Comparison of ENCODE assay signal across 20 cellular contexts in the genomic region with DNA sequence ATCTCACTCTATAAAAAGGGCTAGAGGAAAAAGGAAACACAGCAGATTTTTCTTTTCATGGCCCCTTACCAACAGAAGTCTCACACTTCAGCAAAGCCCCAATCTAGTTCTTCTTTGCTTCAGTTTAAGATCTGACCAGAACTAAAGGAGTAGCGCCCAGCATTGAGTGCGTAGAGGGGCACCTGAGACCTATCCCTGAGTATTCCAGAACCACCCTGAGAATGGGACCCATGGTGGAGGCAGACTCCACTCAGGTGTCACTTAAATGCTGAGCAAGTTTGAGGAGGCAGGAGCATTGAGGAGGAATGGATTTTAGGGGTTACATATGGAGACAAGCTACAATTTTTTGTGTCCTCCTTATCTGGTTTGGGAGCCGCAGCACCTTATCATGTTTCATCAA. TPM values are rescaled to one million over a fixed set of nuclear protein-coding genes. Genes with fewer than 3 reads are reported as not detected.
DNase-seq lines count a peak whose midpoint lies in the region; ATAC-seq and TF ChIP-seq lines count a peak whose summit lies in the region.
"Had no signal": no experiment of that assay in that cellular context is flagged by ENCODE, and none has a peak within 500 bp of the region (broad histone marks: within the 10 kb centered on the region; RNA-seq: fewer than 3 reads in every experiment).

No MANE protein-coding gene starts in this region.

- peaks cover 51% of the 10 kb centered on the region for H4K20me1 ChIP-seq in GM23338 (replicated peaks; ENCODE audit: insufficient read depth)

- H3K79me2 ChIP-seq in GM23338 (replicated peaks; ENCODE audit: insufficient read depth), result no peaks in the 10 kb centered on the region

- H3K36me3 ChIP-seq in GM23338 (ENCODE audit: insufficient read depth), result no peaks in the 10 kb centered on the region; the same call in 1 of the 2 replicates
- no peaks in the 10 kb centered on the region for H3K36me3 ChIP-seq in tibial artery
- H3K36me3 ChIP-seq: BE2C had no signal

- H3K9me3 Mint-ChIP-seq in GM23338, result no peaks in the 10 kb centered on the region; the same call in 1 of the 3 replicates
- H3K9me3 Mint-ChIP-seq in central memory CD8-positive, alpha-beta T cell, result no peaks in the 10 kb centered on the region
- H3K9me3 Mint-ChIP-seq in nephron, result no peaks in the 10 kb centered on the region
- no peaks in the 10 kb centered on the region for H3K9me3 Mint-ChIP-seq in activated T-helper 2 cell treated with anti-CD3 and anti-CD28 coated beads, Interferon-gamma antibody, Interleukin-2, Interleukin-4, amounts not matched to agents 10 μg/mL and 5 μg/mL and 100 μg/mL, durations not matched to agents 14 hours and 24 hours and 36 hours

- H3K27me3 ChIP-seq in GM23338 (ENCODE audit: insufficient read depth) (peaks cover 100% of the 10 kb centered on the region), tibial artery (no peaks in the 10 kb centered on the region)

- TF ChIP-seq CTCF in GM23338 (conservative IDR thresholded peaks at IDR 0.05; ENCODE audit: low read depth in 2 of 2), result no peak
- no peak for TF ChIP-seq CTCF in nephron (IDR thresholded peaks at IDR 0.05; ENCODE audit: unreplicated experiment in 3 of 3)
- no peak for TF ChIP-seq CTCF in tibial artery (IDR thresholded peaks at IDR 0.05)

- H3K9me2 ChIP-seq in GM23338 (ENCODE audit: insufficient read depth), result no peaks in the 10 kb centered on the region

- ATAC-seq in GM23338, result no peak
- no peak for ATAC-seq in central memory CD8-positive, alpha-beta T cell (replicated peaks; ENCODE audit: extremely low read depth, poor library complexity, severe bottlenecking)
- ATAC-seq: HepG2 had no signal

- H3K36me3 Mint-ChIP-seq in GM23338 (ENCODE audit: low read depth) (no peaks in the 10 kb centered on the region), nephron (ENCODE audit: low read depth) (no peaks in the 10 kb centered on the region)
- peaks cover 24% of the 10 kb centered on the region for H3K36me3 Mint-ChIP-seq in central memory CD8-positive, alpha-beta T cell (ENCODE audit: insufficient read depth)
- H3K36me3 Mint-ChIP-seq in activated T-helper 2 cell treated with anti-CD3 and anti-CD28 coated beads, Interferon-gamma antibody, Interleukin-2, Interleukin-4, amounts not matched to agents 10 μg/mL and 5 μg/mL and 100 μg/mL, durations not matched to agents 14 hours and 24 hours and 36 hours (ENCODE audit: low read depth), result peaks cover 2% of the 10 kb centered on the region
- H3K36me3 Mint-ChIP-seq: CD4-positive, CD25-positive, alpha-beta regulatory T cell; CD8-positive, alpha-beta memory T cell had no signal

- H3K27ac Mint-ChIP-seq in GM23338 (no peak overlapping the region), nephron (no peak overlapping the region)
- H3K27ac Mint-ChIP-seq in central memory CD8-positive, alpha-beta T cell (ENCODE audit: low read depth), result peak overlapping the region; percentile 48
- no peak overlapping the region for H3K27ac Mint-ChIP-seq in activated T-helper 2 cell treated with anti-CD3 and anti-CD28 coated beads, Interferon-gamma antibody, Interleukin-2, Interleukin-4, amounts not matched to agents 10 μg/mL and 5 μg/mL and 100 μg/mL, durations not matched to agents 14 hours and 24 hours and 36 hours
- H3K27ac Mint-ChIP-seq: CD4-positive, CD25-positive, alpha-beta regulatory T cell; H9 had no signal

- no peak overlapping the region for H3K4me2 ChIP-seq in GM23338

- H2AFZ ChIP-seq in GM23338, result no peak overlapping the region

- H3K27me3 Mint-ChIP-seq in GM23338 (ENCODE audit: insufficient read depth, low read depth, poor library complexity), result peaks cover 99% of the 10 kb centered on the region
- H3K27me3 Mint-ChIP-seq in central memory CD8-positive, alpha-beta T cell, result peaks cover 93% of the 10 kb centered on the region
- peaks cover 100% of the 10 kb centered on the region for H3K27me3 Mint-ChIP-seq in nephron (ENCODE audit: low read depth)
- H3K27me3 Mint-ChIP-seq in activated T-helper 2 cell treated with anti-CD3 and anti-CD28 coated beads, Interferon-gamma antibody, Interleukin-2, Interleukin-4, amounts not matched to agents 10 μg/mL and 5 μg/mL and 100 μg/mL, durations not matched to agents 14 hours and 24 hours and 36 hours (ENCODE audit: low read depth), result peaks cover 83% of the 10 kb centered on the region

- H3K4me3 ChIP-seq in GM23338 (no peak overlapping the region), tibial artery (no peak overlapping the region)

- intact Hi-C loops in tibial artery (cut with DNase I; ENCODE audit: low total_unique reads), result loop anchor here (10.0 kb wide), 1 partner anchor 394 kb away; a partner anchor contains a TSS
- intact Hi-C loops in activated T-helper 2 cell treated with anti-CD3 and anti-CD28 coated beads, Interferon-gamma antibody, Interleukin-2, Interleukin-4, amounts not matched to agents 10 μg/mL and 5 μg/mL and 100 μg/mL, durations not matched to agents 14 hours and 24 hours and 36 hours (cut with micrococcal nuclease), result loop anchor here (5.0 kb wide), 1 partner anchor 34 kb away; a partner anchor contains a TSS

- peaks cover 36% of the 10 kb centered on the region for H3F3A ChIP-seq in GM23338 (replicated peaks; ENCODE audit: low read depth)

- H3K9me3 ChIP-seq in tibial artery, result no peaks in the 10 kb centered on the region
- H3K9me3 ChIP-seq: BE2C had no signal

- H3K27ac ChIP-seq in GM23338 (ENCODE audit: low read depth) (no peak overlapping the region), tibial artery (peak overlapping the region; percentile 93 to 98)

- H3K4me1 ChIP-seq in GM23338 (ENCODE audit: insufficient read depth) (peaks cover 13% of the 10 kb centered on the region; the same call in 1 of the 2 replicates), tibial artery (peaks cover 0 to 49% (median 32%) of the 10 kb centered on the region in 4 donors)

- H3K4me3 Mint-ChIP-seq in GM23338, result no peak overlapping the region
- no peak overlapping the region for H3K4me3 Mint-ChIP-seq in central memory CD8-positive, alpha-beta T cell
- peak overlapping the region in 2 of 3 experiments; percentile 31 to 48 for H3K4me3 Mint-ChIP-seq in nephron
- no peak overlapping the region for H3K4me3 Mint-ChIP-seq in activated T-helper 2 cell treated with anti-CD3 and anti-CD28 coated beads, Interferon-gamma antibody, Interleukin-2, Interleukin-4, amounts not matched to agents 10 μg/mL and 5 μg/mL and 100 μg/mL, durations not matched to agents 14 hours and 24 hours and 36 hours (ENCODE audit: low read depth)
- H3K4me3 Mint-ChIP-seq: CD4-positive, CD25-positive, alpha-beta regulatory T cell; H9 had no signal

- DNase-seq in GM23338 (ENCODE audit: low spot score) (no peak), tibial artery (no peak), T1000 (lab: John Stamatoyannopoulos, UW) (no peak), DMS153 treated with DMSO at 0.1 percent for 48 hours (lab: John Stamatoyannopoulos, UW; ENCODE audit: unreplicated experiment) (no peak)
- DNase-seq in central memory CD8-positive, alpha-beta T cell (ENCODE audit: low spot score in 2 of 2), result no peak
- no peak for DNase-seq in activated T-helper 2 cell treated with anti-CD3 and anti-CD28 coated beads, Interferon-gamma antibody, Interleukin-2, Interleukin-4, amounts not matched to agents 10 μg/mL and 5 μg/mL and 100 μg/mL, durations not matched to agents 14 hours and 24 hours and 36 hours (ENCODE audit: low spot score)
- DNase-seq: BE2C; C1 segment of cervical spinal cord; CD4-positive, CD25-positive, alpha-beta regulatory T cell; CD8-positive, alpha-beta memory T cell; COR-L47; DMS 273 treated with DMSO at 0.1 percent for 48 hours; DMS79; GDM1; GOT3; H9 had no signal

- H3K4me1 Mint-ChIP-seq in GM23338 (peaks cover 21% of the 10 kb centered on the region), nephron (peaks cover 39% of the 10 kb centered on the region)
- H3K4me1 Mint-ChIP-seq in central memory CD8-positive, alpha-beta T cell, result peaks cover 29% of the 10 kb centered on the region
- peaks cover 6% of the 10 kb centered on the region for H3K4me1 Mint-ChIP-seq in activated T-helper 2 cell treated with anti-CD3 and anti-CD28 coated beads, Interferon-gamma antibody, Interleukin-2, Interleukin-4, amounts not matched to agents 10 μg/mL and 5 μg/mL and 100 μg/mL, durations not matched to agents 14 hours and 24 hours and 36 hours (ENCODE audit: low read depth)

TF ChIP-seq in GM23338, 12 proteins besides CTCF, POLR2A, EP300 and RAD21 (continues in another document):
- no peak for TF ChIP-seq POLR2AphosphoS5 (IDR thresholded peaks at IDR 0.05; ENCODE audit: low read depth)

RNA-seq across cellular contexts. Expression of a gene that starts 1.8 kb away (rescaled TPM):
- total RNA-seq in GM23338 (2014; rRNA removed; shearing (Covaris generic)), result not detected in 2 replicates
- not detected in 2 replicates for polyA plus RNA-seq in GM23338 (2016; fragmentation: Nextera tagmentation; extraction: Ambion mirVana)
- total RNA-seq in activated T-helper 2 cell treated with anti-CD3 and anti-CD28 coated beads, Interferon-gamma antibody, Interleukin-2, Interleukin-4, amounts not matched to agents 10 μg/mL and 5 μg/mL and 100 μg/mL, durations not matched to agents 14 hours and 24 hours and 36 hours, result not detected in 2 replicates
- total RNA-seq: CD4-positive, CD25-positive, alpha-beta regulatory T cell; CD8-positive, alpha-beta memory T cell; H9; HepG2 had no signal
- polyA plus RNA-seq: CD4-positive, CD25-positive, alpha-beta regulatory T cell; CD8-positive, alpha-beta memory T cell; HepG2; IgD-negative memory B cell had no signal

RNA-seq across cellular contexts. Expression of a gene that starts 3.6 kb away (rescaled TPM):
- not detected in 2 replicates for total RNA-seq in GM23338 (2014; rRNA removed; shearing (Covaris generic))
- polyA plus RNA-seq in GM23338 (2016; fragmentation: Nextera tagmentation; extraction: Ambion mirVana), result not detected in 2 replicates
- not detected in 2 replicates for total RNA-seq in activated T-helper 2 cell treated with anti-CD3 and anti-CD28 coated beads, Interferon-gamma antibody, Interleukin-2, Interleukin-4, amounts not matched to agents 10 μg/mL and 5 μg/mL and 100 μg/mL, durations not matched to agents 14 hours and 24 hours and 36 hours
- total RNA-seq: CD4-positive, CD25-positive, alpha-beta regulatory T cell; CD8-positive, alpha-beta memory T cell; H9; HepG2 had no signal
- polyA plus RNA-seq: CD4-positive, CD25-positive, alpha-beta regulatory T cell; CD8-positive, alpha-beta memory T cell; HepG2; IgD-negative memory B cell had no signal

RNA-seq across cellular contexts. Expression of a gene that starts 13.8 kb away (rescaled TPM):
- not detected in 2 replicates for total RNA-seq in GM23338 (2014; rRNA removed; shearing (Covaris generic))
- polyA plus RNA-seq in GM23338 (2016; fragmentation: Nextera tagmentation; extraction: Ambion mirVana), result not detected in 2 replicates
- not detected in 2 replicates for total RNA-seq in activated T-helper 2 cell treated with anti-CD3 and anti-CD28 coated beads, Interferon-gamma antibody, Interleukin-2, Interleukin-4, amounts not matched to agents 10 μg/mL and 5 μg/mL and 100 μg/mL, durations not matched to agents 14 hours and 24 hours and 36 hours
- total RNA-seq: CD4-positive, CD25-positive, alpha-beta regulatory T cell; CD8-positive, alpha-beta memory T cell; H9; HepG2 had no signal
- polyA plus RNA-seq: CD4-positive, CD25-positive, alpha-beta regulatory T cell; CD8-positive, alpha-beta memory T cell; HepG2; IgD-negative memory B cell had no signal

RNA-seq across cellular contexts. Expression of a gene that starts 16.4 kb away (rescaled TPM):
- not detected in 2 replicates for total RNA-seq in GM23338 (2014; rRNA removed; shearing (Covaris generic))
- not detected in 2 replicates for polyA plus RNA-seq in GM23338 (2016; fragmentation: Nextera tagmentation; extraction: Ambion mirVana)
- not detected in 2 replicates for total RNA-seq in activated T-helper 2 cell treated with anti-CD3 and anti-CD28 coated beads, Interferon-gamma antibody, Interleukin-2, Interleukin-4, amounts not matched to agents 10 μg/mL and 5 μg/mL and 100 μg/mL, durations not matched to agents 14 hours and 24 hours and 36 hours
- total RNA-seq: A172; CD4-positive, CD25-positive, alpha-beta regulatory T cell; CD8-positive, alpha-beta memory T cell; H9; HepG2 had no signal
- polyA plus RNA-seq: CD4-positive, CD25-positive, alpha-beta regulatory T cell; CD8-positive, alpha-beta memory T cell; HepG2; IgD-negative memory B cell had no signal

RNA-seq across cellular contexts. Expression of a gene that starts 28.8 kb away (rescaled TPM):
- total RNA-seq in GM23338 (2014; rRNA removed; shearing (Covaris generic)), result not detected in 2 replicates
- polyA plus RNA-seq in GM23338 (2016; fragmentation: Nextera tagmentation; extraction: Ambion mirVana), result not detected in 2 replicates
- not detected in 2 replicates for total RNA-seq in activated T-helper 2 cell treated with anti-CD3 and anti-CD28 coated beads, Interferon-gamma antibody, Interleukin-2, Interleukin-4, amounts not matched to agents 10 μg/mL and 5 μg/mL and 100 μg/mL, durations not matched to agents 14 hours and 24 hours and 36 hours
- total RNA-seq: CD4-positive, CD25-positive, alpha-beta regulatory T cell; CD8-positive, alpha-beta memory T cell; H9 had no signal
- polyA plus RNA-seq: CD4-positive, CD25-positive, alpha-beta regulatory T cell; CD8-positive, alpha-beta memory T cell; IgD-negative memory B cell had no signal

Comparison
In these comparisons a context has a peak if more than half of its experiments do, and no peak if none do; other contexts are left out.
1. H3K4me3 Mint-ChIP-seq: peak in nephron (2 of 3); none in GM23338 (single experiment), central memory CD8-positive, alpha-beta T cell (single experiment) and activated T-helper 2 cell treated with anti-CD3 and anti-CD28 coated beads, Interferon-gamma antibody, Interleukin-2, Interleukin-4, amounts not matched to agents 10 μg/mL and 5 μg/mL and 100 μg/mL, durations not matched to agents 14 hours and 24 hours and 36 hours (single experiment).